Comparison of ENCODE assay signal across 1 cellular context in genomic region chr10:43648392-43649148, GRCh38.
TF ChIP-seq lines count a peak whose summit lies in the region.

TSS of gene ZNF32 (minus strand) at chr10:43648881. CDS start at chr10:43646133, 2,748 bp downstream.

TF ChIP-seq in WTC11, 78 proteins besides CTCF, POLR2A, EP300 and RAD21 (continued from another document):
- TF ChIP-seq ZNF532 (CRISPR knock-in tag; IDR thresholded peaks at IDR 0.05; ENCODE audit: borderline replicate concordance) (no peak), CBFB (CRISPR knock-in tag; IDR thresholded peaks at IDR 0.05; ENCODE audit: low read depth) (no peak), NFE2L1 (CRISPR knock-in tag; IDR thresholded peaks at IDR 0.05) (peak; percentile 39; the same call in 1 of the 2 replicates), ZNF263 (CRISPR knock-in tag; IDR thresholded peaks at IDR 0.05; ENCODE audit: low read depth) (peak; percentile 59; the same call in 1 of the 2 replicates), HMGXB4 (CRISPR knock-in tag; IDR thresholded peaks at IDR 0.05) (peak; percentile 87), SP1 (CRISPR knock-in tag; conservative IDR thresholded peaks at IDR 0.05) (peak; percentile 31; the same call in 1 of the 2 replicates), ZNF138 (CRISPR knock-in tag; conservative IDR thresholded peaks at IDR 0.05) (no peak)
TF ChIP-seq in WTC11: peak in this region for 17.
